Comparison of ENCODE assay signal across 1 cellular context in genomic region chr15:23446215-23447106, GRCh38.
TF ChIP-seq lines count a peak whose summit lies in the region.

No MANE protein-coding gene starts in this region.

TF ChIP-seq in HepG2, 621 proteins besides CTCF, POLR2A, EP300 and RAD21 (continued from another document and continues in another):
- no peak for TF ChIP-seq E2F1 (CRISPR knock-in tag; IDR thresholded peaks at IDR 0.05)
- TF ChIP-seq ZNF180 (CRISPR knock-in tag; IDR thresholded peaks at IDR 0.05; ENCODE audit: borderline replicate concordance, low read depth) = no peak
- peak; percentile 12; the same call in 1 of the 2 replicates for TF ChIP-seq ATF7 (IDR thresholded peaks at IDR 0.05)
- TF ChIP-seq ATF7 (CRISPR knock-in tag; IDR thresholded peaks at IDR 0.05) = no peak
- no peak for TF ChIP-seq RFX1 (IDR thresholded peaks at IDR 0.05)
- TF ChIP-seq MBD4 (IDR thresholded peaks at IDR 0.05; ENCODE audit: borderline replicate concordance, low read length) = no peak
- no peak for TF ChIP-seq KDM6A (CRISPR knock-in tag; IDR thresholded peaks at IDR 0.05; ENCODE audit: low read depth)
- peak; percentile 88 for TF ChIP-seq BCL6 (CRISPR knock-in tag; IDR thresholded peaks at IDR 0.05)
- peak; percentile 62; the same call in 1 of the 2 replicates for TF ChIP-seq ARID5B (CRISPR knock-in tag; IDR thresholded peaks at IDR 0.05)
- TF ChIP-seq ATRX (CRISPR knock-in tag; IDR thresholded peaks at IDR 0.05; ENCODE audit: borderline replicate concordance) = no peak
- no peak for TF ChIP-seq ZNF333 (CRISPR knock-in tag; IDR thresholded peaks at IDR 0.05; ENCODE audit: borderline replicate concordance)
- TF ChIP-seq NAIF1 (CRISPR knock-in tag; IDR thresholded peaks at IDR 0.05; ENCODE audit: borderline replicate concordance) = no peak
- TF ChIP-seq MTF1 (CRISPR knock-in tag; IDR thresholded peaks at IDR 0.05) = no peak
- peak; percentile 91 for TF ChIP-seq HNF4A (CRISPR knock-in tag; IDR thresholded peaks at IDR 0.05)
- TF ChIP-seq BORCS8-MEF2B (CRISPR knock-in tag; IDR thresholded peaks at IDR 0.05) = no peak
- TF ChIP-seq ZNF18 (CRISPR knock-in tag; IDR thresholded peaks at IDR 0.05; ENCODE audit: insufficient replicate concordance) = no peak
- no peak for TF ChIP-seq NFAT5 (CRISPR knock-in tag; IDR thresholded peaks at IDR 0.05)
- peak; percentile 64; the same call in 1 of the 2 replicates for TF ChIP-seq ATF3 (CRISPR knock-in tag; IDR thresholded peaks at IDR 0.05)
- no peak for TF ChIP-seq NR2F2 (IDR thresholded peaks at IDR 0.05; ENCODE audit: borderline replicate concordance, low read depth)
- no peak for TF ChIP-seq DBP (CRISPR knock-in tag; IDR thresholded peaks at IDR 0.05; ENCODE audit: not compliant biosample characterization)
- TF ChIP-seq HDAC1 (CRISPR knock-in tag; IDR thresholded peaks at IDR 0.05) = peak; percentile 59; the same call in 1 of the 2 replicates
- TF ChIP-seq ZSCAN5A (CRISPR knock-in tag; IDR thresholded peaks at IDR 0.05; ENCODE audit: borderline replicate concordance) = no peak
- no peak for TF ChIP-seq ZNF775 (CRISPR knock-in tag; IDR thresholded peaks at IDR 0.05; ENCODE audit: borderline replicate concordance)
- TF ChIP-seq EEA1 (CRISPR knock-in tag; IDR thresholded peaks at IDR 0.05; ENCODE audit: borderline replicate concordance) = no peak
- no peak for TF ChIP-seq ZNF17 (CRISPR knock-in tag; IDR thresholded peaks at IDR 0.05)
- TF ChIP-seq RERE (CRISPR knock-in tag; IDR thresholded peaks at IDR 0.05; ENCODE audit: low read depth) = no peak
- TF ChIP-seq HOXA5 (CRISPR knock-in tag; IDR thresholded peaks at IDR 0.05) = no peak
- no peak for TF ChIP-seq GFI1 (CRISPR knock-in tag; IDR thresholded peaks at IDR 0.05; ENCODE audit: borderline replicate concordance)
- no peak for TF ChIP-seq NFATC3 (CRISPR knock-in tag; IDR thresholded peaks at IDR 0.05)
- TF ChIP-seq ZNF33B (CRISPR knock-in tag; IDR thresholded peaks at IDR 0.05) = no peak
- no peak for TF ChIP-seq NCOR1 (IDR thresholded peaks at IDR 0.05; ENCODE audit: borderline replicate concordance, low read length)
- peak; percentile 61; the same call in 1 of the 2 replicates for TF ChIP-seq ETV5 (CRISPR knock-in tag; IDR thresholded peaks at IDR 0.05; ENCODE audit: borderline replicate concordance)
- TF ChIP-seq ZNF790 (CRISPR knock-in tag; IDR thresholded peaks at IDR 0.05; ENCODE audit: borderline replicate concordance) = no peak
- TF ChIP-seq NCOA1 (CRISPR knock-in tag; IDR thresholded peaks at IDR 0.05) = no peak
- no peak for TF ChIP-seq ZNF124 (CRISPR knock-in tag; IDR thresholded peaks at IDR 0.05)
- no peak for TF ChIP-seq ZKSCAN1 (IDR thresholded peaks at IDR 0.05; ENCODE audit: low read length)
- no peak for TF ChIP-seq FOSL1 (CRISPR knock-in tag; IDR thresholded peaks at IDR 0.05; ENCODE audit: borderline replicate concordance)
- TF ChIP-seq ZFP82 (CRISPR knock-in tag; IDR thresholded peaks at IDR 0.05; ENCODE audit: borderline replicate concordance) = no peak
- TF ChIP-seq ZNF329 (CRISPR knock-in tag; IDR thresholded peaks at IDR 0.05; ENCODE audit: low read depth) = no peak
- no peak for TF ChIP-seq KAT7 (CRISPR knock-in tag; IDR thresholded peaks at IDR 0.05; ENCODE audit: borderline replicate concordance)
- peak; percentile 42; the same call in 1 of the 2 replicates for TF ChIP-seq FOXK1 (CRISPR knock-in tag; IDR thresholded peaks at IDR 0.05; ENCODE audit: borderline replicate concordance, low read depth)
- no peak for TF ChIP-seq MAF1 (CRISPR knock-in tag; IDR thresholded peaks at IDR 0.05; ENCODE audit: borderline replicate concordance)
- TF ChIP-seq RARA (CRISPR knock-in tag; IDR thresholded peaks at IDR 0.05) = peak; percentile 73
- no peak for TF ChIP-seq ZBTB7B (CRISPR knock-in tag; IDR thresholded peaks at IDR 0.05)
- TF ChIP-seq SRSF1 (optimal IDR thresholded peaks at IDR 0.05; ENCODE audit: low read depth, low read length) = no peak
- no peak for TF ChIP-seq TOPORS (CRISPR knock-in tag; IDR thresholded peaks at IDR 0.05)
- no peak for TF ChIP-seq ZNF570 (CRISPR knock-in tag; IDR thresholded peaks at IDR 0.05; ENCODE audit: borderline replicate concordance)
